12 cellular contexts compared by ENCODE assay signal in genomic region chr9:91047529-91047928, GRCh38.
DNase-seq lines count a peak whose midpoint lies in the region; ATAC-seq and TF ChIP-seq lines count a peak whose summit lies in the region.
"Had no signal": no experiment of that assay in that cellular context is flagged by ENCODE, and none has a peak within 500 bp of the region (broad histone marks: within the 10 kb centered on the region; RNA-seq: fewer than 3 reads in every experiment).

No MANE protein-coding gene starts in this region.

- no peaks in the 10 kb centered on the region for H3K9me2 ChIP-seq in GM23248 (ENCODE audit: insufficient read depth)

- H3K4me3 Mint-ChIP-seq in T-helper 2 cell treated with Interferon-gamma antibody and Interleukin-4, amounts not matched to agents 5 μg/mL and 100 μg/mL, for 36 hours = peak overlapping the region; percentile 60
- H3K4me3 Mint-ChIP-seq: mesothelial cell of epicardium had no signal

- peak overlapping the region; percentile 85 for H3K27ac Mint-ChIP-seq in T-helper 2 cell treated with Interferon-gamma antibody and Interleukin-4, amounts not matched to agents 5 μg/mL and 100 μg/mL, for 36 hours
- H3K27ac Mint-ChIP-seq: mesothelial cell of epicardium had no signal

- DNase-seq in GM23248 (peak; percentile 18), dorsolateral prefrontal cortex (no peak), superior temporal gyrus (ENCODE audit: extremely low spot score) (no peak), sciatic nerve (ENCODE audit: low spot score) (no peak)
- DNase-seq in T-helper 2 cell treated with Interferon-gamma antibody and Interleukin-4, amounts not matched to agents 5 μg/mL and 100 μg/mL, for 36 hours (ENCODE audit: low spot score) = peak; percentile 79
- DNase-seq in central memory CD4-positive, alpha-beta T cell = peak; percentile 59
- DNase-seq in stimulated activated CD4-positive, alpha-beta T cell treated with anti-CD3 and anti-CD28 coated beads, Interleukin-2, amount 100 ng/mL, for 24 hours = peak; percentile 56 to 64
- DNase-seq: cortex of kidney, heart right ventricle had no signal

- H3K36me3 Mint-ChIP-seq in T-helper 2 cell treated with Interferon-gamma antibody and Interleukin-4, amounts not matched to agents 5 μg/mL and 100 μg/mL, for 36 hours (ENCODE audit: low read depth) = peaks cover 8% of the 10 kb centered on the region
- H3K36me3 Mint-ChIP-seq: mesothelial cell of epicardium had no signal

- peaks cover 21% of the 10 kb centered on the region for H3F3A ChIP-seq in GM23248 (ENCODE audit: insufficient read depth)

- H3K27me3 ChIP-seq in GM23248 (replicated peaks; ENCODE audit: insufficient read depth) (no peaks in the 10 kb centered on the region), dorsolateral prefrontal cortex (peaks cover 0 to 14% (median 0%) of the 10 kb centered on the region in 45 donors)

- peak overlapping the region; percentile 58 for H2AFZ ChIP-seq in GM23248

- H3K9me3 ChIP-seq in GM23248 (ENCODE audit: low read depth) = no peaks in the 10 kb centered on the region
- H3K9me3 ChIP-seq: heart right ventricle had no signal

- H3K36me3 ChIP-seq in GM23248 (ENCODE audit: low read depth) = no peaks in the 10 kb centered on the region
- H3K36me3 ChIP-seq: heart right ventricle had no signal

- H3K4me3 ChIP-seq in GM23248 = peak overlapping the region; percentile 30
- H3K4me3 ChIP-seq in dorsolateral prefrontal cortex = no peak overlapping the region
- H3K4me3 ChIP-seq: heart right ventricle had no signal

- no peaks in the 10 kb centered on the region for H3K79me2 ChIP-seq in GM23248 (ENCODE audit: insufficient read depth)

- no peaks in the 10 kb centered on the region for H3K27me3 Mint-ChIP-seq in T-helper 2 cell treated with Interferon-gamma antibody and Interleukin-4, amounts not matched to agents 5 μg/mL and 100 μg/mL, for 36 hours (ENCODE audit: low read depth)

- peaks cover 22% of the 10 kb centered on the region for H3K4me1 ChIP-seq in GM23248 (ENCODE audit: insufficient read depth)

- no peak for TF ChIP-seq CTCF in dorsolateral prefrontal cortex (IDR thresholded peaks at IDR 0.05 in 54 of 56, conservative IDR thresholded peaks at IDR 0.05 in 2 of 56; ENCODE audit: low read depth in 1 of 56, partially characterized antibody in 56 of 56)

- peak overlapping the region; percentile 65 for H3K27ac ChIP-seq in GM23248
- H3K27ac ChIP-seq in dorsolateral prefrontal cortex = no peak overlapping the region
- H3K27ac ChIP-seq: heart right ventricle, RWPE1 had no signal

- peaks cover 47% of the 10 kb centered on the region for H3K4me1 Mint-ChIP-seq in T-helper 2 cell treated with Interferon-gamma antibody and Interleukin-4, amounts not matched to agents 5 μg/mL and 100 μg/mL, for 36 hours (ENCODE audit: low read depth)

- ATAC-seq in sciatic nerve (no peak), HG03342 (IDR thresholded peaks at IDR 0.05; ENCODE audit: unreplicated experiment) (no peak)
- ATAC-seq: heart right ventricle had no signal

- peak overlapping the region; percentile 73 for H3K4me2 ChIP-seq in GM23248 (ENCODE audit: unreplicated experiment)

- intact Hi-C loops in dorsolateral prefrontal cortex (cut with DNase I) = no loop called here
- intact Hi-C loops in sciatic nerve (cut with DNase I) = no loop called here

- peak overlapping the region; percentile 48; the same call in 1 of the 2 replicates for H3K9ac ChIP-seq in GM23248

- WGBS in GM23248 (ENCODE audit: low coverage in 1 of 2, low lambda C conversion rate in 2 of 2, missing lambda C conversion rate in 2 of 2), 2 experiments = 52 to 55% methylated on average over 5 of the region's 5 CpGs

- no peaks in the 10 kb centered on the region for H4K20me1 ChIP-seq in GM23248 (ENCODE audit: insufficient read depth)

- in situ Hi-C loops in GM23248 (cut with MboI) = no loop called here

- H3K9me3 Mint-ChIP-seq in T-helper 2 cell treated with Interferon-gamma antibody and Interleukin-4, amounts not matched to agents 5 μg/mL and 100 μg/mL, for 36 hours = peaks cover 11% of the 10 kb centered on the region
- H3K9me3 Mint-ChIP-seq: mesothelial cell of epicardium had no signal

Comparison
In these comparisons a context has a peak if more than half of its experiments do, and no peak if none do; other contexts are left out.
1. DNase-seq: peak in GM23248 (single experiment), T-helper 2 cell treated with Interferon-gamma antibody and Interleukin-4, amounts not matched to agents 5 μg/mL and 100 μg/mL, for 36 hours (single experiment), central memory CD4-positive, alpha-beta T cell (single experiment) and stimulated activated CD4-positive, alpha-beta T cell treated with anti-CD3 and anti-CD28 coated beads, Interleukin-2, amount 100 ng/mL, for 24 hours (2 of 2); none in dorsolateral prefrontal cortex (0 of 10), superior temporal gyrus (single experiment) and sciatic nerve (single experiment).